2 cellular contexts compared by ENCODE assay signal in genomic region chr19:12272980-12273901, GRCh38.
TF ChIP-seq lines count a peak whose summit lies in the region.

No MANE protein-coding gene starts in this region.

TF ChIP-seq in HepG2, 621 proteins besides CTCF, POLR2A, EP300 and RAD21:
- TF ChIP-seq SCMH1 (CRISPR knock-in tag; IDR thresholded peaks at IDR 0.05; ENCODE audit: borderline replicate concordance) (no peak), ZFAT (CRISPR knock-in tag; conservative IDR thresholded peaks at IDR 0.05) (no peak), ATF7-NPFF (CRISPR knock-in tag; IDR thresholded peaks at IDR 0.05; ENCODE audit: low read depth) (no peak), ATM (IDR thresholded peaks at IDR 0.05; ENCODE audit: borderline replicate concordance) (no peak), CHD4 (IDR thresholded peaks at IDR 0.05; ENCODE audit: borderline replicate concordance, low read length) (no peak), ZNF207 (IDR thresholded peaks at IDR 0.05; ENCODE audit: borderline replicate concordance) (no peak), HBP1 (CRISPR knock-in tag; IDR thresholded peaks at IDR 0.05; ENCODE audit: low read depth) (no peak)
TF ChIP-seq in HepG2: peak in this region for 0.

TF ChIP-seq in GM12878, 131 proteins besides CTCF, POLR2A, EP300 and RAD21:
- TF ChIP-seq KLF5 (IDR thresholded peaks at IDR 0.05; ENCODE audit: partially characterized antibody) (peak; percentile 69), ZBTB33 (IDR thresholded peaks at IDR 0.05) (no peak), SUZ12 (IDR thresholded peaks at IDR 0.05; ENCODE audit: unreplicated experiment) (no peak), RAD51 (IDR thresholded peaks at IDR 0.05) (no peak), CBX5 (IDR thresholded peaks at IDR 0.05; ENCODE audit: low read depth) (0 out of 2 replicates have a peak, but pooled peaks have one; percentile 22), POLR2AphosphoS5 (IDR thresholded peaks at IDR 0.05; ENCODE audit: low read length) (0 out of 2 replicates have a peak, but pooled peaks have one; percentile 11), RELB (IDR thresholded peaks at IDR 0.05; ENCODE audit: low read depth) (no peak), ZNF274 (IDR thresholded peaks at IDR 0.05; ENCODE audit: insufficient read depth, insufficient read length) (peak; percentile 28), CBX3 (IDR thresholded peaks at IDR 0.05; ENCODE audit: borderline replicate concordance, low read depth) (no peak)
TF ChIP-seq in GM12878: peak in this region for 4.
